ENCODE assay signal across 1 cellular context in the genomic region with DNA sequence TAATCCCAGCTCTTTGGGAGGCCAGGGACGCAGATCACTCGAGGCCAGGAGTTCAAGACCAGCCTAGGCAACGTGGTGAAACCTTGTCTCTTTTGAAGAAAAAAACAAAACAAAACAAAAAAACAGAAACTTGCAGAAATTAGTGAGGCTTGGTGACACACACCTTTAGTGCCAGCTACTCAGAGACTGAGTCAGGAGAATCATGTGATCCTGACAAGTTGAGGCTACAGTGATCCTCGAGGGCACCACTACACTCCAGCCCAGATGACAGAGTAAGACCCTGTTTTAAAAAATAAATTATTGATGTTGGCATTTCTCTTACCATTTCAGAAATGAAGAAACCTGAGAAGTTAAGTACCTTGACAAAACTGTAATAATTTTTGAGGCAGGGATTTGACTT.
TF ChIP-seq lines count a peak whose summit lies in the region.

No MANE protein-coding gene starts in this region.

TF ChIP-seq in HepG2, 621 proteins besides CTCF, POLR2A, EP300 and RAD21 (continued from another document):
- TF ChIP-seq ZNF230 (CRISPR knock-in tag; IDR thresholded peaks at IDR 0.05) (no peak), REL (CRISPR knock-in tag; conservative IDR thresholded peaks at IDR 0.05) (no peak)
TF ChIP-seq in HepG2: peak in this region for 0.
